ENCODE assay signal across 12 cellular contexts in the genomic region with DNA sequence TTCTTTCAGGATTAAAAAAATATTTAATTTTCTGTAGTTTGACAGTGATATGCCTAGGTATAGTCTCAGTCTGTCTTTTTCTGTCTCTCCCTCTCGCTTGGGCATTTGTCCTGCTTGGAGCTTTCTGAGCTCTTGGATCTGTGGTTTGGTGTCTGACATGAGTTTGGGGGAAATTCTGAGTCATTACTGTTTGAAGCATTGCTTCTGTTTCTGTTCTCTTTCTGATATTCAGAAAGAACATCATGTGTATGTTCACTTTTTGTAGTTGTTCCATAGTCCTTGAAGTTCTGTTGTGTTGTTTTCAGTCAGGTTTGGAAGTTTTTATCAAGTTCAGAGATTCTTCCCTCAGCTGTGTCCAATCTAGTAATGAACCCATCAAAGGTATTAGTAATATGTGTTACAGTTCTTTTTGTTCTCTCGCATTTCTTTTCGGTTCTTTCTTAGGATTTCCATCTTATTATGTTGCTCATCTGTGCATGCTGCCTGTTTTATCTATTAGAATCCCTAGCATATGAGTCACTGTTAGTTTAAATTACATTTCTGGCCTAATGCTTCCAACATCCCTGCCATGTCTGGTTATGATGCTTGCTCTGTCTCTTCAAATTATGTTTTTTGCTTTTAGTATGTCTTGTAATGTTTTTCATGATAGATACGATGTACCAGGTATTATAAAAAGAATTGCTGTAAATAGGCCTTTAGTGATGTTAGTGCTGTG. TPM values are rescaled to one million over a fixed set of nuclear protein-coding genes. Genes with fewer than 3 reads are reported as not detected.
DNase-seq lines count a peak whose midpoint lies in the region; ATAC-seq, FAIRE-seq and TF ChIP-seq lines count a peak whose summit lies in the region.
"Had no signal": no experiment of that assay in that cellular context is flagged by ENCODE, and none has a peak within 500 bp of the region (broad histone marks: within the 10 kb centered on the region; RNA-seq: fewer than 3 reads in every experiment).

No MANE protein-coding gene starts in this region.

- BruUV-seq in IMR-90 (replicated peaks; lab: Mats Ljungman, UMichigan) = no TSS peak

- H3K9ac ChIP-seq in IMR-90 (ENCODE audit: low read depth, low read length) = no peak overlapping the region
- H3K9ac ChIP-seq in H1 (replicated peaks in 1 of 4; ENCODE audit: extremely low read depth in 1 of 4, low read depth in 3 of 4, low read length in 3 of 4) = no peak overlapping the region

- H3K4me1 ChIP-seq in IMR-90 (ENCODE audit: control insufficient read depth, insufficient read depth, low read length) = peaks cover 3% of the 10 kb centered on the region
- H3K4me1 ChIP-seq in H1 (replicated peaks in 1 of 4; ENCODE audit: control insufficient read depth in 3 of 4, insufficient read depth in 4 of 4, low read length in 3 of 4) = no peaks in the 10 kb centered on the region
- H3K4me1 ChIP-seq: Caco-2 had no signal

- H3K23me2 ChIP-seq in H1 (ENCODE audit: low read depth, low read length) = no peaks in the 10 kb centered on the region; the same call in 1 of the 2 replicates

- peaks cover 0 to 6% of the 10 kb centered on the region in 2 experiments; a peak in 3 of 4 replicates for H3K79me2 ChIP-seq in H1 (ENCODE audit: control insufficient read depth in 1 of 2, insufficient read depth in 2 of 2, low read length in 2 of 2)

- no peak for TF ChIP-seq EP300 in H1 (IDR thresholded peaks at IDR 0.05; ENCODE audit: borderline replicate concordance in 1 of 2, low read depth in 2 of 2, low read length in 2 of 2)

- H3K14ac ChIP-seq in IMR-90 (replicated peaks; ENCODE audit: low read depth, low read length) (peak overlapping the region; percentile 73), H1 (ENCODE audit: insufficient read length) (no peak overlapping the region)

- H2BK5ac ChIP-seq in IMR-90 (ENCODE audit: low read depth, low read length, poor library complexity, severe bottlenecking) = peak overlapping the region; percentile 89
- H2BK5ac ChIP-seq in H1 (ENCODE audit: low read depth, low read length) = no peak overlapping the region

- H2AK5ac ChIP-seq in IMR-90 (ENCODE audit: low read depth, low read length) (peak overlapping the region; percentile 15; the same call in 1 of the 2 replicates), H1 (ENCODE audit: low read depth, low read length) (no peak overlapping the region)

- peak overlapping the region; percentile 42 for H2BK20ac ChIP-seq in IMR-90 (ENCODE audit: low read depth, low read length)
- no peak overlapping the region for H2BK20ac ChIP-seq in H1 (ENCODE audit: low read length)

- TF ChIP-seq POLR2A in GM12892 (IDR thresholded peaks at IDR 0.05; ENCODE audit: low read depth, low read length) (no peak), IMR-90 (IDR thresholded peaks at IDR 0.05; ENCODE audit: low read depth, low read length) (no peak), H1 (IDR thresholded peaks at IDR 0.05; ENCODE audit: control extremely low read depth in 1 of 2, low read depth in 2 of 2, low read length in 2 of 2) (no peak)

- H3K56ac ChIP-seq in IMR-90 (ENCODE audit: extremely low read depth, insufficient read depth, low read length) = no peak overlapping the region
- H3K56ac ChIP-seq in H1 (replicated peaks; ENCODE audit: insufficient read length, low read depth, low read length) = no peak overlapping the region

- 0 out of 3 replicates have a peak overlapping the region, but pooled peaks have one; percentile 26 for H2BK15ac ChIP-seq in IMR-90 (ENCODE audit: low read depth, low read length)
- H2BK15ac ChIP-seq in H1 (ENCODE audit: low read length) = no peak overlapping the region

- peak overlapping the region; percentile 77 for H2AK9ac ChIP-seq in IMR-90 (replicated peaks; ENCODE audit: low read depth, low read length, poor library complexity)

- no CpG with 5 or more reads among the region's 4 CpGs for WGBS in IMR-90 (ENCODE audit: extremely low coverage in 2 of 2, insufficient read length in 1 of 2), 2 experiments
- WGBS in H1 (ENCODE audit: extremely low coverage in 1 of 2, insufficient coverage in 1 of 2, insufficient read length in 1 of 2, insufficient replicate concordance in 2 of 2, low coverage in 1 of 2, low lambda C conversion rate in 2 of 2, missing lambda C conversion rate in 1 of 2), 2 experiments = 93% methylated on average over 4 of the region's 4 CpGs; no CpG with 5 or more reads in 1 of the 2 experiments

- ATAC-seq in GM21515 (IDR thresholded peaks at IDR 0.05; ENCODE audit: unreplicated experiment) = peak; percentile 65
- peak; percentile 84 for ATAC-seq in IMR-90 (ENCODE audit: low read depth)
- no peak for ATAC-seq in HG02840 (IDR thresholded peaks at IDR 0.05; ENCODE audit: low FRiP score, unreplicated experiment)

- dilution Hi-C loops in IMR-90 (cut with HindIII; ENCODE audit: low sequenced_read_pairs, unreplicated experiment) = no loop called here

- H4K5ac ChIP-seq in IMR-90 (ENCODE audit: low read depth, low read length) (peak overlapping the region; percentile 21; the same call in 1 of the 2 replicates), H1 (ENCODE audit: insufficient read length, low read depth, low read length) (no peak overlapping the region)

- no peaks in the 10 kb centered on the region; the same call in 1 of the 2 replicates for H3K9me1 ChIP-seq in IMR-90 (ENCODE audit: insufficient read depth, low read length)

- H3K18ac ChIP-seq in IMR-90 (ENCODE audit: low read depth, low read length) = peak overlapping the region; percentile 62; the same call in 1 of the 2 replicates
- H3K18ac ChIP-seq in H1 (ENCODE audit: extremely low read depth, low read length) = no peak overlapping the region

- H2AFZ ChIP-seq in IMR-90 (replicated peaks; ENCODE audit: low read length, poor library complexity) (no peak overlapping the region), H1 (ENCODE audit: low read length) (no peak overlapping the region)

- no peak overlapping the region for H4K91ac ChIP-seq in IMR-90 (ENCODE audit: insufficient read depth, low read depth, low read length)
- no peak overlapping the region for H4K91ac ChIP-seq in H1 (replicated peaks; ENCODE audit: insufficient read length, low read length)

- H3K27me3 ChIP-seq in IMR-90 (ENCODE audit: control insufficient read depth, insufficient read depth, low read length) (no peaks in the 10 kb centered on the region), H1 (replicated peaks in 1 of 4; ENCODE audit: control insufficient read depth in 3 of 4, extremely low read depth in 1 of 4, insufficient read depth in 3 of 4, low read length in 3 of 4) (no peaks in the 10 kb centered on the region)

- H3K4me3 ChIP-seq in IMR-90 (ENCODE audit: insufficient read depth, low read depth, low read length) (no peak overlapping the region), H1 (ENCODE audit: extremely low read depth in 1 of 4, insufficient read depth in 2 of 4, low read depth in 3 of 4, low read length in 4 of 4) (no peak overlapping the region)

- H3K4ac ChIP-seq in IMR-90 (ENCODE audit: low read depth, low read length) (peak overlapping the region; percentile 59; the same call in 1 of the 2 replicates), H1 (replicated peaks; ENCODE audit: insufficient read length, low read depth, low read length) (peak overlapping the region; percentile 91)

- TF ChIP-seq CTCF in IMR-90 (conservative IDR thresholded peaks at IDR 0.05; ENCODE audit: low read depth, low read length) = no peak
- TF ChIP-seq CTCF in H1 (IDR thresholded peaks at IDR 0.05; ENCODE audit: control extremely low read depth in 1 of 3, insufficient read depth in 1 of 3, low read depth in 1 of 3, low read length in 3 of 3) = no peak

- peak overlapping the region; percentile 41; the same call in 1 of the 2 replicates for H3K4me2 ChIP-seq in IMR-90 (ENCODE audit: low read depth, low read length)
- H3K4me2 ChIP-seq in H1 (ENCODE audit: insufficient read depth in 1 of 2, low read depth in 2 of 2, low read length in 2 of 2) = no peak overlapping the region

- in situ Hi-C loops in IMR-90 (cut with MboI; ENCODE audit: low sequenced_read_pairs) = no loop called here

- peaks cover 5 to 17% of the 10 kb centered on the region in 2 experiments for H3K79me1 ChIP-seq in IMR-90 (ENCODE audit: low read depth in 1 of 2, low read length in 2 of 2)
- H3K79me1 ChIP-seq in H1 (ENCODE audit: low read depth, low read length) = no peaks in the 10 kb centered on the region; the same call in 1 of the 2 replicates

- H2BK120ac ChIP-seq in IMR-90 (ENCODE audit: low read depth, low read length) (peak overlapping the region; percentile 87; the same call in 1 of the 2 replicates), H1 (replicated peaks; ENCODE audit: low read depth, low read length) (no peak overlapping the region)

- POLR2A ChIA-PET in IMR-90 (lab: Charles Lee; ENCODE audit: unreplicated experiment) (no interaction called here), H1 (lab: Charles Lee; ENCODE audit: partially characterized antibody) (interaction anchor here (0.9 kb wide), 1 partner anchor 90 kb away, joined by 3 read pairs; no protein-coding TSS in a partner anchor)

- H4K8ac ChIP-seq in IMR-90 (ENCODE audit: low read depth in 2 of 2, low read length in 2 of 2) (peak overlapping the region in 1 of 2 experiments; percentile 53; a peak in 2 of 4 replicates), H1 (ENCODE audit: extremely low read depth, insufficient read depth, low read length) (no peak overlapping the region)

- no peak for TF ChIP-seq RAD21 in IMR-90 (IDR thresholded peaks at IDR 0.05; ENCODE audit: low read length)
- TF ChIP-seq RAD21 in H1 (IDR thresholded peaks at IDR 0.05 in 1 of 2, conservative IDR thresholded peaks at IDR 0.05 in 1 of 2; ENCODE audit: low read depth in 2 of 2, low read length in 2 of 2) = no peak

- H3K36me3 ChIP-seq in IMR-90 (ENCODE audit: control insufficient read depth, insufficient read depth, low read length) (peaks cover 11% of the 10 kb centered on the region), H1 (ENCODE audit: control insufficient read depth in 2 of 4, insufficient read depth in 4 of 4, low read length in 3 of 4) (peaks cover 0 to 19% (median 5%) of the 10 kb centered on the region in 4 experiments; a peak in 3 of 8 replicates)

- H2BK12ac ChIP-seq in H1 (ENCODE audit: low read depth, low read length) = no peak overlapping the region

- CTCF ChIA-PET in IMR-90 (lab: Yijun Ruan, JAX) = no interaction called here
- CTCF ChIA-PET in H1 (lab: Charles Lee; ENCODE audit: partially characterized antibody) = interaction anchor here (1.2 kb wide), 1 partner anchor 29 kb away, joined by 3 read pairs; no protein-coding TSS in a partner anchor

- H3K9me3 ChIP-seq in IMR-90 (ENCODE audit: control insufficient read depth, insufficient read depth, low read length) (peaks cover 13% of the 10 kb centered on the region), H1 (ENCODE audit: insufficient read depth in 2 of 2, low read depth in 1 of 2, low read length in 1 of 2) (peaks cover 0 to 4% of the 10 kb centered on the region in 2 experiments; a peak in 1 of 4 replicates)

- H3K23ac ChIP-seq in IMR-90 (ENCODE audit: low read depth, low read length) (peak overlapping the region; percentile 34; the same call in 1 of the 2 replicates), H1 (ENCODE audit: insufficient read length) (no peak overlapping the region)

- FAIRE-seq in GM12892 (lab: Jason Lieb, UNC) (peak; percentile 91), H1 (lab: Jason Lieb, UNC) (no peak)

- no peaks in the 10 kb centered on the region for H4K20me1 ChIP-seq in IMR-90 (ENCODE audit: insufficient read depth, low read length)
- H4K20me1 ChIP-seq in H1 (replicated peaks in 1 of 2; ENCODE audit: control insufficient read depth in 1 of 2, insufficient read depth in 2 of 2, low read length in 2 of 2) = no peaks in the 10 kb centered on the region

- intact Hi-C loops in IMR-90 (cut with micrococcal nuclease) = no loop called here

- H3K27ac ChIP-seq in IMR-90 (ENCODE audit: insufficient read depth, low read length) (peak overlapping the region; percentile 5; the same call in 1 of the 2 replicates), H1 (ENCODE audit: low read depth, low read length) (no peak overlapping the region)

- DNase-seq in GM12892 (ENCODE audit: insufficient read length) (no peak), IMR-90 (peak; percentile 73), H1 (ENCODE audit: low read depth in 1 of 2, low spot score in 2 of 2) (no peak), DMS79 treated with DMSO at 0.1 percent for 48 hours (lab: John Stamatoyannopoulos, UW) (no peak), NCI-H1105 (lab: John Stamatoyannopoulos, UW) (no peak), COR-L47 (lab: John Stamatoyannopoulos, UW) (no peak)
- DNase-seq: Caco-2; effector memory CD4-positive, alpha-beta T cell; mammary epithelial cell; stimulated activated CD4-positive, alpha-beta T cell treated with anti-CD3 and anti-CD28 coated beads, Interleukin-12 subunit alpha, Interleukin-12 subunit beta, amount 100 ng/mL, for 4 hours had no signal

RNA-seq across cellular contexts. Expression of a gene that starts 48.4 kb away (rescaled TPM):
- 26.4 TPM for polyA plus RNA-seq in GM12892 (2012; ENCODE audit: missing spikeins)
- 28.1 and 31.9 TPM in 2 replicates for total RNA-seq in IMR-90 (2012; rRNA removed)
- polyA plus RNA-seq in IMR-90 (2012; rRNA removed) (20.0 and 20.2 TPM in 2 replicates), H1 (2011; rRNA removed) (27.7 and 49.2 TPM in 2 replicates)
- polyA plus RNA-seq in IMR-90 (2012; cell fraction: cytosol; rRNA removed) = 6.0 and 18.7 TPM in 2 replicates
- polyA plus RNA-seq in IMR-90 (2012; cell fraction: nucleus; rRNA removed; ENCODE audit: low replicate concordance) = 5.3 and 41.9 TPM in 2 replicates
- 44.9 and 52.2 TPM in 2 replicates for total RNA-seq in H1 (2021; fragmentation: NEBNext Ultra II Directional; extraction: Animal tissue kit (Norgen Biotek cat#: 25700))
- polyA plus RNA-seq in H1 (2011; cell fraction: cytosol; rRNA removed) = 35.2 TPM
- 26.5 TPM for polyA plus RNA-seq in H1 (2011; cell fraction: nucleus; rRNA removed)
- 30.4 to 47.2 TPM (median 35.5 TPM) in 4 replicates for polyA plus RNA-seq in H1 (2012, experiment 1 of 2)
- polyA plus RNA-seq in H1 (2012, experiment 2 of 2) = 3.4 TPM
- 64.9 TPM for polyA plus RNA-seq in H1 (2013, experiment 1 of 2)
- polyA plus RNA-seq in H1 (2013, experiment 2 of 2) = 69.2 TPM
- polyA minus RNA-seq in H1 (2011; rRNA and poly(A)+ RNA removed) = 51.9 and 52.4 TPM in 2 replicates
- polyA minus RNA-seq in H1 (2011; cell fraction: cytosol; rRNA and poly(A)+ RNA removed) = 18.6 TPM
- polyA minus RNA-seq in H1 (2011; cell fraction: nucleus; rRNA and poly(A)+ RNA removed) = 63.7 TPM
